Comparison of ENCODE assay signal across 12 cellular contexts in genomic region chr1:160074865-160075264, GRCh38. TPM values are rescaled to one million over a fixed set of nuclear protein-coding genes. Genes with fewer than 3 reads are reported as not detected.
"Had no signal": no experiment of that assay in that cellular context is flagged by ENCODE, and none has a peak within 500 bp of the region (broad histone marks: within the 10 kb centered on the region; RNA-seq: fewer than 3 reads in every experiment).

No MANE protein-coding gene starts in this region.

- DNase-seq: GM23248, GOT3, H7, H9, HCEC 1CT, HFFc6 had no signal

- H2AFZ ChIP-seq: GM23248, GM23338 had no signal

- FAIRE-seq: H1, H54 had no signal

- H3K9me3 ChIP-seq: HAP-1 had no signal

- H3K27ac Mint-ChIP-seq: GM23338, H9, HFFc6 had no signal

- H3K9ac ChIP-seq: GM23248 had no signal

- H3K27ac ChIP-seq: GM23248 had no signal

- ATAC-seq: GM23338, HCT116 had no signal

- H3K4me2 ChIP-seq: GM23338 had no signal

- H3K9me3 Mint-ChIP-seq: GM23338, H9, HFFc6 had no signal

- H3K4me3 Mint-ChIP-seq: GM23338, H9, HFFc6 had no signal

- H3K4me3 ChIP-seq: GM23248, GM23338, HAP-1 had no signal

- H3K36me3 ChIP-seq: HAP-1 had no signal

RNA-seq across cellular contexts. Expression of gene KCNJ10, which starts 4.9 kb away (rescaled TPM):
- total RNA-seq: GM23248, H4, H7, HFFc6 had no signal
- polyA plus RNA-seq: GM23248 had no signal

RNA-seq across cellular contexts. Expression of gene KCNJ9, which starts 6.5 kb away (rescaled TPM):
- total RNA-seq: GM23248, H4, H7, HFFc6 had no signal
- polyA plus RNA-seq: GM23248 had no signal

RNA-seq across cellular contexts. Expression of gene ATP1A2, which starts 40.7 kb away (rescaled TPM):
- total RNA-seq: H4 had no signal
